29 cellular contexts compared by ENCODE assay signal in the genomic region with DNA sequence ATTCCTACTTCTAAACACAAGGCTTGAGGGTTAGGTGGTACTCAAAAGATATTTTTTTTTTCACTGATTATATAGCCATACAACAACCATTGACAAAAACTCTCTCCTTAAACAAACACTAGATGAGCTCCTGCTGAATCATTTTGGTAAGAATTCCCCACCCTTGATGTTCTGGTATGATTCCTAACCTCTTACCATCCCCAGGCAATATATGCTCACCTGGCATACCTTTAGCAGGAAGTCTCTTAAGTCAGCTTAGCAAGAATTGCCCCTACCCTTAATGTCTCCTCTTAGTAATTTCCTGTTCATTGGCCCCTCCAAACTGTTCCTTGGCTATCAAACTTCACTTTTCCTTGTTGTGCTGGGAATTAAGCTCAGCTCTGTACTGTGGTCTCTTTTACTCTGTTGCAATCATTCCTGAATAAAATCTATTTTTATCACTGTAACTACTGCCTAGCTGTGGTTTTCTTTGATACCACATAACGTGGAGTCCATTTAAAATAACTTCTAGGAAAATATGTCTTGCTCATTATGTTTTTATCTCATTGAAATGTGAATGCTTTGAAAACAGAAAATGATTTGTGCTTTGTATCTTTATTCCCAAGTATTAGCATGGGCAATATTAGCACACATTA.
DNase-seq lines count a peak whose midpoint lies in the region; ATAC-seq and TF ChIP-seq lines count a peak whose summit lies in the region.
"Had no signal": no experiment of that assay in that cellular context is flagged by ENCODE, and none has a peak within 500 bp of the region (broad histone marks: within the 10 kb centered on the region; RNA-seq: fewer than 3 reads in every experiment).

No MANE protein-coding gene starts in this region.

- peaks cover 7% of the 10 kb centered on the region for H3K4me1 Mint-ChIP-seq in neural progenitor cell
- H3K4me1 Mint-ChIP-seq: CD4-positive, alpha-beta memory T cell; endodermal cell; nephron had no signal

- H3K4me1 ChIP-seq in PC-3 (ENCODE audit: insufficient read depth, low read length) (peaks cover 30% of the 10 kb centered on the region), neural progenitor cell (no peaks in the 10 kb centered on the region)
- H3K4me1 ChIP-seq: lower lobe of right lung, right atrium auricular region had no signal

- intact Hi-C loops in PC-3 (cut with micrococcal nuclease) = loop anchor here (2.0 kb wide), 1 partner anchor 42 kb away; no protein-coding TSS in a partner anchor
- intact Hi-C loops in posterior vena cava (cut with DNase I) = no loop called here

- peak overlapping the region; percentile 44 for H3K4me2 ChIP-seq in PC-3 (ENCODE audit: low read length)
- no peak overlapping the region for H3K4me2 ChIP-seq in neural progenitor cell
- H3K4me2 ChIP-seq: SK-N-SH had no signal

- H3K9me3 ChIP-seq in PC-3 (ENCODE audit: low read length) (no peaks in the 10 kb centered on the region), neural progenitor cell (ENCODE audit: low read depth) (no peaks in the 10 kb centered on the region)
- H3K9me3 ChIP-seq: lower lobe of right lung, ovary, right atrium auricular region, SK-N-SH had no signal

- H3F3A ChIP-seq in PC-3 (ENCODE audit: low read length, unreplicated experiment) (peaks cover 8% of the 10 kb centered on the region), neural progenitor cell (ENCODE audit: low read depth) (no peaks in the 10 kb centered on the region)

- H3K9me3 Mint-ChIP-seq in neural progenitor cell = no peaks in the 10 kb centered on the region
- H3K9me3 Mint-ChIP-seq: endodermal cell, nephron had no signal

- peak overlapping the region; percentile 77 for H3K27ac ChIP-seq in PC-3 (ENCODE audit: low read length)
- H3K27ac ChIP-seq in epithelial cell of prostate = peak overlapping the region; percentile 80
- no peak overlapping the region for H3K27ac ChIP-seq in neural progenitor cell
- H3K27ac ChIP-seq: lower lobe of right lung, ovary, right atrium auricular region had no signal

- no peaks in the 10 kb centered on the region for H3K27me3 Mint-ChIP-seq in neural progenitor cell (ENCODE audit: insufficient read depth, low read depth)
- H3K27me3 Mint-ChIP-seq: activated CD8-positive, alpha-beta T cell treated with anti-CD3 and anti-CD28 coated beads for 36 hours; CD4-positive, alpha-beta memory T cell; dendritic cell treated with granulocyte-macrophage colony-stimulating factor and Interleukin-4, amounts not matched to agents 40 ng/mL and 50 ng/mL, for 4 days had no signal

- H3K9ac ChIP-seq in PC-3 (ENCODE audit: low read length) = peak overlapping the region; percentile 17; the same call in 1 of the 2 replicates
- H3K9ac ChIP-seq in neural progenitor cell = no peak overlapping the region
- H3K9ac ChIP-seq: SK-N-SH had no signal

- DNase-seq in GM04503 (ENCODE audit: low read depth) (peak; percentile 11), PC-3 (peak; percentile 91), epithelial cell of prostate (ENCODE audit: low read depth, low spot score) (peak; percentile 46), non-pigmented ciliary epithelial cell (ENCODE audit: low read depth) (peak; percentile 1), neural progenitor cell (ENCODE audit: low spot score) (no peak), posterior vena cava (ENCODE audit: low spot score) (no peak)
- DNase-seq: activated CD4-positive, alpha-beta T cell treated with anti-CD3 and anti-CD28 coated beads for 1 hour; activated CD8-positive, alpha-beta T cell treated with anti-CD3 and anti-CD28 coated beads for 36 hours; aorta; CD4-positive, alpha-beta memory T cell; central memory CD4-positive, alpha-beta T cell; endodermal cell; H7; KBM-7; lower lobe of right lung; mucosa of descending colon; NCI-H1417 treated with DMSO at 0.1 percent for 48 hours; NCI-H2081 treated with DMSO at 0.1 percent for 48 hours; NCI-H774; ovary; SK-N-SH; stimulated activated CD4-positive, alpha-beta T cell treated with anti-CD3 and anti-CD28 coated beads, Interleukin-2, amount 100 ng/mL, for 24 hours; T-helper 2 cell; trophoblast cell had no signal

- no peak overlapping the region for H3K4me3 Mint-ChIP-seq in neural progenitor cell
- H3K4me3 Mint-ChIP-seq: activated CD8-positive, alpha-beta T cell treated with anti-CD3 and anti-CD28 coated beads for 36 hours; CD4-positive, alpha-beta memory T cell; dendritic cell treated with granulocyte-macrophage colony-stimulating factor and Interleukin-4, amounts not matched to agents 40 ng/mL and 50 ng/mL, for 4 days; endodermal cell; nephron had no signal

- H3K79me2 ChIP-seq in PC-3 (ENCODE audit: low read length) (no peaks in the 10 kb centered on the region), neural progenitor cell (ENCODE audit: low read depth) (no peaks in the 10 kb centered on the region)

- H4K20me1 ChIP-seq in PC-3 (ENCODE audit: low read length) (no peaks in the 10 kb centered on the region), neural progenitor cell (ENCODE audit: low read depth) (no peaks in the 10 kb centered on the region)

- H3K4me3 ChIP-seq in PC-3 (ENCODE audit: low read length) (no peak overlapping the region), neural progenitor cell (no peak overlapping the region)
- H3K4me3 ChIP-seq: lower lobe of right lung, mucosa of descending colon, ovary, right atrium auricular region had no signal

- H3K27me3 ChIP-seq in PC-3 (ENCODE audit: low read length) (no peaks in the 10 kb centered on the region), neural progenitor cell (no peaks in the 10 kb centered on the region)
- H3K27me3 ChIP-seq: ovary, right atrium auricular region had no signal

- BruUV-seq in PC-3 (replicated peaks; lab: Mats Ljungman, UMichigan) = no TSS peak

- no peaks in the 10 kb centered on the region for H3K36me3 Mint-ChIP-seq in neural progenitor cell
- H3K36me3 Mint-ChIP-seq: activated naive CD4-positive, alpha-beta T cell treated with anti-CD3 and anti-CD28 coated beads, Interleukin-2, amount 50 U/mL, for 72 hours; CD4-positive, alpha-beta memory T cell had no signal

- H2AFZ ChIP-seq in PC-3 (ENCODE audit: low read length) (peak overlapping the region; percentile 19; the same call in 1 of the 2 replicates), neural progenitor cell (replicated peaks) (no peak overlapping the region)

- POLR2A ChIA-PET in PC-3 (lab: Charles Lee; ENCODE audit: unreplicated experiment) = interaction anchor here (0.5 kb wide), 1 partner anchor 19 kb away, joined by 5 read pairs; no protein-coding TSS in a partner anchor

- TF ChIP-seq CTCF in PC-3 (conservative IDR thresholded peaks at IDR 0.05; ENCODE audit: low read depth, low read length) = no peak
- no peak for TF ChIP-seq CTCF in neural progenitor cell (IDR thresholded peaks at IDR 0.05)

- H3K27ac Mint-ChIP-seq in neural progenitor cell = no peak overlapping the region
- H3K27ac Mint-ChIP-seq: activated CD8-positive, alpha-beta T cell treated with anti-CD3 and anti-CD28 coated beads for 36 hours; activated naive CD4-positive, alpha-beta T cell treated with anti-CD3 and anti-CD28 coated beads, Interleukin-2, amount 50 U/mL, for 72 hours; CD4-positive, alpha-beta memory T cell; dendritic cell treated with granulocyte-macrophage colony-stimulating factor and Interleukin-4, amounts not matched to agents 40 ng/mL and 50 ng/mL, for 4 days; endodermal cell; nephron had no signal

- ATAC-seq in PC-3 (peak; percentile 96), GM18867 (IDR thresholded peaks at IDR 0.05; ENCODE audit: unreplicated experiment) (no peak)
- ATAC-seq: activated CD8-positive, alpha-beta T cell treated with anti-CD3 and anti-CD28 coated beads for 36 hours; activated naive CD4-positive, alpha-beta T cell treated with anti-CD3 and anti-CD28 coated beads, Interleukin-2, amount 50 U/mL, for 72 hours; lower lobe of right lung; mucosa of descending colon had no signal

- CTCF ChIA-PET in PC-3 (lab: Charles Lee) = interaction anchor here (0.8 kb wide), 1 partner anchor 42 kb away, joined by 3 read pairs; no protein-coding TSS in a partner anchor

- H3K36me3 ChIP-seq in PC-3 (ENCODE audit: low read depth, low read length) (no peaks in the 10 kb centered on the region), neural progenitor cell (no peaks in the 10 kb centered on the region)
- H3K36me3 ChIP-seq: lower lobe of right lung, ovary, right atrium auricular region had no signal

- H3K9me2 ChIP-seq in PC-3 (replicated peaks; ENCODE audit: low read length) = no peaks in the 10 kb centered on the region
- H3K9me2 ChIP-seq: SK-N-SH had no signal

Comparison
In these comparisons a context has a peak if more than half of its experiments do, and no peak if none do; other contexts are left out.
1. DNase-seq: peak in GM04503 (single experiment), PC-3 (single experiment), epithelial cell of prostate (single experiment) and non-pigmented ciliary epithelial cell (single experiment); none in neural progenitor cell (single experiment) and posterior vena cava (single experiment).